ENCODE assay signal across 2 cellular contexts in the genomic region with DNA sequence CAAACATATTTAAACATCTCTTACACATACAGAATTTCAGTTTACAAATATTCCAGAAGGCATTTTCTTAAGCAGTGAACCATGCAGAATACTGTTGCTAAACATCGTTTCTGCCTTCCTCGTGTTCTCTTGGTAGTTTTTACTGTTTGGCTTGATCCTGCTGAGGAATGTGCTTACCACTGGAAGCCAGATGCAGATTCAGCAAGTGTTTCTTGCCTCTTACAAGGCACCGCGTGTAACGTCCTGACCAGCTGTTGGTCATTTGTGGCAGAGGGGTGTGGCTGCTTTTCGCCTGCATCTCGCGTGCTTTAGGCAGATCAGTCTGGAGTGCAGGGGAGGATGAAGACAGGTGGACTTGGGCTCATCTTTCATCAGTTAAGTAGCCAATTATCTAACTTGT.
TF ChIP-seq lines count a peak whose summit lies in the region.

No MANE protein-coding gene starts in this region.

TF ChIP-seq in HCT116, 20 proteins besides CTCF, POLR2A, EP300 and RAD21:
- no peak for TF ChIP-seq EGR1 (IDR thresholded peaks at IDR 0.05; ENCODE audit: low read depth)
- TF ChIP-seq, protein P1, sequence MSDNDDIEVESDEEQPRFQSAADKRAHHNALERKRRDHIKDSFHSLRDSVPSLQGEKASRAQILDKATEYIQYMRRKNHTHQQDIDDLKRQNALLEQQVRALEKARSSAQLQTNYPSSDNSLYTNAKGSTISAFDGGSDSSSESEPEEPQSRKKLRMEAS (IDR thresholded peaks at IDR 0.05), result no peak
- no peak for TF ChIP-seq FOSL1 (IDR thresholded peaks at IDR 0.05; ENCODE audit: low read depth)
- TF ChIP-seq TCF7L2 (IDR thresholded peaks at IDR 0.05; ENCODE audit: borderline replicate concordance, extremely low read depth, insufficient read depth, insufficient read length), result no peak
- no peak for TF ChIP-seq EZH2 (IDR thresholded peaks at IDR 0.05)
- TF ChIP-seq SP1 (IDR thresholded peaks at IDR 0.05; ENCODE audit: low read depth), result no peak
- TF ChIP-seq YY1 (IDR thresholded peaks at IDR 0.05; ENCODE audit: extremely low read depth, insufficient replicate concordance, low read depth, low read length), result no peak
- TF ChIP-seq, protein P2, sequence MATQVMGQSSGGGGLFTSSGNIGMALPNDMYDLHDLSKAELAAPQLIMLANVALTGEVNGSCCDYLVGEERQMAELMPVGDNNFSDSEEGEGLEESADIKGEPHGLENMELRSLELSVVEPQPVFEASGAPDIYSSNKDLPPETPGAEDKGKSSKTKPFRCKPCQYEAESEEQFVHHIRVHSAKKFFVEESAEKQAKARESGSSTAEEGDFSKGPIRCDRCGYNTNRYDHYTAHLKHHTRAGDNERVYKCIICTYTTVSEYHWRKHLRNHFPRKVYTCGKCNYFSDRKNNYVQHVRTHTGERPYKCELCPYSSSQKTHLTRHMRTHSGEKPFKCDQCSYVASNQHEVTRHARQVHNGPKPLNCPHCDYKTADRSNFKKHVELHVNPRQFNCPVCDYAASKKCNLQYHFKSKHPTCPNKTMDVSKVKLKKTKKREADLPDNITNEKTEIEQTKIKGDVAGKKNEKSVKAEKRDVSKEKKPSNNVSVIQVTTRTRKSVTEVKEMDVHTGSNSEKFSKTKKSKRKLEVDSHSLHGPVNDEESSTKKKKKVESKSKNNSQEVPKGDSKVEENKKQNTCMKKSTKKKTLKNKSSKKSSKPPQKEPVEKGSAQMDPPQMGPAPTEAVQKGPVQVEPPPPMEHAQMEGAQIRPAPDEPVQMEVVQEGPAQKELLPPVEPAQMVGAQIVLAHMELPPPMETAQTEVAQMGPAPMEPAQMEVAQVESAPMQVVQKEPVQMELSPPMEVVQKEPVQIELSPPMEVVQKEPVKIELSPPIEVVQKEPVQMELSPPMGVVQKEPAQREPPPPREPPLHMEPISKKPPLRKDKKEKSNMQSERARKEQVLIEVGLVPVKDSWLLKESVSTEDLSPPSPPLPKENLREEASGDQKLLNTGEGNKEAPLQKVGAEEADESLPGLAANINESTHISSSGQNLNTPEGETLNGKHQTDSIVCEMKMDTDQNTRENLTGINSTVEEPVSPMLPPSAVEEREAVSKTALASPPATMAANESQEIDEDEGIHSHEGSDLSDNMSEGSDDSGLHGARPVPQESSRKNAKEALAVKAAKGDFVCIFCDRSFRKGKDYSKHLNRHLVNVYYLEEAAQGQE (IDR thresholded peaks at IDR 0.05; ENCODE audit: low read depth), result no peak
- no peak for TF ChIP-seq ZFX (IDR thresholded peaks at IDR 0.05)
- no peak for TF ChIP-seq CBX3 (IDR thresholded peaks at IDR 0.05; ENCODE audit: low read depth)
- TF ChIP-seq, protein P3, sequence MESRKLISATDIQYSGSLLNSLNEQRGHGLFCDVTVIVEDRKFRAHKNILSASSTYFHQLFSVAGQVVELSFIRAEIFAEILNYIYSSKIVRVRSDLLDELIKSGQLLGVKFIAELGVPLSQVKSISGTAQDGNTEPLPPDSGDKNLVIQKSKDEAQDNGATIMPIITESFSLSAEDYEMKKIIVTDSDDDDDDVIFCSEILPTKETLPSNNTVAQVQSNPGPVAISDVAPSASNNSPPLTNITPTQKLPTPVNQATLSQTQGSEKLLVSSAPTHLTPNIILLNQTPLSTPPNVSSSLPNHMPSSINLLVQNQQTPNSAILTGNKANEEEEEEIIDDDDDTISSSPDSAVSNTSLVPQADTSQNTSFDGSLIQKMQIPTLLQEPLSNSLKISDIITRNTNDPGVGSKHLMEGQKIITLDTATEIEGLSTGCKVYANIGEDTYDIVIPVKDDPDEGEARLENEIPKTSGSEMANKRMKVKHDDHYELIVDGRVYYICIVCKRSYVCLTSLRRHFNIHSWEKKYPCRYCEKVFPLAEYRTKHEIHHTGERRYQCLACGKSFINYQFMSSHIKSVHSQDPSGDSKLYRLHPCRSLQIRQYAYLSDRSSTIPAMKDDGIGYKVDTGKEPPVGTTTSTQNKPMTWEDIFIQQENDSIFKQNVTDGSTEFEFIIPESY (IDR thresholded peaks at IDR 0.05; ENCODE audit: extremely low read depth, insufficient replicate concordance, low read length), result no peak
- no peak for TF ChIP-seq POLR2AphosphoS5 (IDR thresholded peaks at IDR 0.05; ENCODE audit: low read depth, low read length)
TF ChIP-seq in HCT116: peak in this region for 0.

TF ChIP-seq in GM12878, 131 proteins besides CTCF, POLR2A, EP300 and RAD21:
- no peak for TF ChIP-seq SIX5 (IDR thresholded peaks at IDR 0.05; ENCODE audit: low read depth, low read length, severe bottlenecking)
- TF ChIP-seq, protein P4, sequence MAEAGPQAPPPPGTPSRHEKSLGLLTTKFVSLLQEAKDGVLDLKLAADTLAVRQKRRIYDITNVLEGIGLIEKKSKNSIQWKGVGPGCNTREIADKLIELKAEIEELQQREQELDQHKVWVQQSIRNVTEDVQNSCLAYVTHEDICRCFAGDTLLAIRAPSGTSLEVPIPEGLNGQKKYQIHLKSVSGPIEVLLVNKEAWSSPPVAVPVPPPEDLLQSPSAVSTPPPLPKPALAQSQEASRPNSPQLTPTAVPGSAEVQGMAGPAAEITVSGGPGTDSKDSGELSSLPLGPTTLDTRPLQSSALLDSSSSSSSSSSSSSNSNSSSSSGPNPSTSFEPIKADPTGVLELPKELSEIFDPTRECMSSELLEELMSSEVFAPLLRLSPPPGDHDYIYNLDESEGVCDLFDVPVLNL (IDR thresholded peaks at IDR 0.05; ENCODE audit: low read depth, low read length), result no peak
- TF ChIP-seq, protein P5, sequence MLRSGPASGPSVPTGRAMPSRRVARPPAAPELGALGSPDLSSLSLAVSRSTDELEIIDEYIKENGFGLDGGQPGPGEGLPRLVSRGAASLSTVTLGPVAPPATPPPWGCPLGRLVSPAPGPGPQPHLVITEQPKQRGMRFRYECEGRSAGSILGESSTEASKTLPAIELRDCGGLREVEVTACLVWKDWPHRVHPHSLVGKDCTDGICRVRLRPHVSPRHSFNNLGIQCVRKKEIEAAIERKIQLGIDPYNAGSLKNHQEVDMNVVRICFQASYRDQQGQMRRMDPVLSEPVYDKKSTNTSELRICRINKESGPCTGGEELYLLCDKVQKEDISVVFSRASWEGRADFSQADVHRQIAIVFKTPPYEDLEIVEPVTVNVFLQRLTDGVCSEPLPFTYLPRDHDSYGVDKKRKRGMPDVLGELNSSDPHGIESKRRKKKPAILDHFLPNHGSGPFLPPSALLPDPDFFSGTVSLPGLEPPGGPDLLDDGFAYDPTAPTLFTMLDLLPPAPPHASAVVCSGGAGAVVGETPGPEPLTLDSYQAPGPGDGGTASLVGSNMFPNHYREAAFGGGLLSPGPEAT (IDR thresholded peaks at IDR 0.05; ENCODE audit: low read depth), result no peak
- no peak for TF ChIP-seq CHD4 (IDR thresholded peaks at IDR 0.05)
- no peak for TF ChIP-seq MTA2 (IDR thresholded peaks at IDR 0.05; ENCODE audit: low read depth)
- no peak for TF ChIP-seq ZBED1 (IDR thresholded peaks at IDR 0.05; ENCODE audit: borderline replicate concordance)
- TF ChIP-seq ETV6 (conservative IDR thresholded peaks at IDR 0.05 in 1 of 2, IDR thresholded peaks at IDR 0.05 in 1 of 2; ENCODE audit: borderline replicate concordance in 1 of 2, low read depth in 1 of 2), result no peak
- TF ChIP-seq, protein P6, sequence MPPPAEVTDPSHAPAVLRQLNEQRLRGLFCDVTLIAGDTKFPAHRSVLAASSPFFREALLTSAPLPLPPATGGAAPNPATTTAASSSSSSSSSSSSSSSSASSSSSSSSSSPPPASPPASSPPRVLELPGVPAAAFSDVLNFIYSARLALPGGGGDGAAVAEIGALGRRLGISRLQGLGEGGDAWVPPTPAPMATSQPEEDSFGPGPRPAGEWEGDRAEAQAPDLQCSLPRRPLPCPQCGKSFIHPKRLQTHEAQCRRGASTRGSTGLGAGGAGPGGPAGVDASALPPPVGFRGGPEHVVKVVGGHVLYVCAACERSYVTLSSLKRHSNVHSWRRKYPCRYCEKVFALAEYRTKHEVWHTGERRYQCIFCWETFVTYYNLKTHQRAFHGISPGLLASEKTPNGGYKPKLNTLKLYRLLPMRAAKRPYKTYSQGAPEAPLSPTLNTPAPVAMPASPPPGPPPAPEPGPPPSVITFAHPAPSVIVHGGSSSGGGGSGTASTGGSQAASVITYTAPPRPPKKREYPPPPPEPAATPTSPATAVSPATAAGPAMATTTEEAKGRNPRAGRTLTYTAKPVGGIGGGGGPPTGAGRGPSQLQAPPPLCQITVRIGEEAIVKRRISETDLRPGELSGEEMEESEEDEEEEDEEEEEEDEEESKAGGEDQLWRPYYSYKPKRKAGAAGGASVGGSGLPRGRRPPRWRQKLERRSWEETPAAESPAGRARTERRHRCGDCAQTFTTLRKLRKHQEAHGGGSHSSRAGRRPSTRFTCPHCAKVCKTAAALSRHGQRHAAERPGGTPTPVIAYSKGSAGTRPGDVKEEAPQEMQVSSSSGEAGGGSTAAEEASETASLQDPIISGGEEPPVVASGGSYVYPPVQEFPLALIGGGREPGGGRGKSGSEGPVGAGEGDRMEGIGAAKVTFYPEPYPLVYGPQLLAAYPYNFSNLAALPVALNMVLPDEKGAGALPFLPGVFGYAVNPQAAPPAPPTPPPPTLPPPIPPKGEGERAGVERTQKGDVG (CRISPR knock-in tag; IDR thresholded peaks at IDR 0.05), result no peak
- TF ChIP-seq DPF2 (IDR thresholded peaks at IDR 0.05), result no peak
- TF ChIP-seq CREM (IDR thresholded peaks at IDR 0.05; ENCODE audit: low read depth), result no peak
- TF ChIP-seq POLR2AphosphoS2 (IDR thresholded peaks at IDR 0.05; ENCODE audit: low read depth, low read length), result no peak
- no peak for TF ChIP-seq HDGF (IDR thresholded peaks at IDR 0.05)
- TF ChIP-seq, protein P7, sequence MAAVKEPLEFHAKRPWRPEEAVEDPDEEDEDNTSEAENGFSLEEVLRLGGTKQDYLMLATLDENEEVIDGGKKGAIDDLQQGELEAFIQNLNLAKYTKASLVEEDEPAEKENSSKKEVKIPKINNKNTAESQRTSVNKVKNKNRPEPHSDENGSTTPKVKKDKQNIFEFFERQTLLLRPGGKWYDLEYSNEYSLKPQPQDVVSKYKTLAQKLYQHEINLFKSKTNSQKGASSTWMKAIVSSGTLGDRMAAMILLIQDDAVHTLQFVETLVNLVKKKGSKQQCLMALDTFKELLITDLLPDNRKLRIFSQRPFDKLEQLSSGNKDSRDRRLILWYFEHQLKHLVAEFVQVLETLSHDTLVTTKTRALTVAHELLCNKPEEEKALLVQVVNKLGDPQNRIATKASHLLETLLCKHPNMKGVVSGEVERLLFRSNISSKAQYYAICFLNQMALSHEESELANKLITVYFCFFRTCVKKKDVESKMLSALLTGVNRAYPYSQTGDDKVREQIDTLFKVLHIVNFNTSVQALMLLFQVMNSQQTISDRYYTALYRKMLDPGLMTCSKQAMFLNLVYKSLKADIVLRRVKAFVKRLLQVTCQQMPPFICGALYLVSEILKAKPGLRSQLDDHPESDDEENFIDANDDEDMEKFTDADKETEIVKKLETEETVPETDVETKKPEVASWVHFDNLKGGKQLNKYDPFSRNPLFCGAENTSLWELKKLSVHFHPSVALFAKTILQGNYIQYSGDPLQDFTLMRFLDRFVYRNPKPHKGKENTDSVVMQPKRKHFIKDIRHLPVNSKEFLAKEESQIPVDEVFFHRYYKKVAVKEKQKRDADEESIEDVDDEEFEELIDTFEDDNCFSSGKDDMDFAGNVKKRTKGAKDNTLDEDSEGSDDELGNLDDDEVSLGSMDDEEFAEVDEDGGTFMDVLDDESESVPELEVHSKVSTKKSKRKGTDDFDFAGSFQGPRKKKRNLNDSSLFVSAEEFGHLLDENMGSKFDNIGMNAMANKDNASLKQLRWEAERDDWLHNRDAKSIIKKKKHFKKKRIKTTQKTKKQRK (IDR thresholded peaks at IDR 0.05; ENCODE audit: low read depth, low read length), result no peak
- no peak for TF ChIP-seq HDAC6 (IDR thresholded peaks at IDR 0.05; ENCODE audit: unreplicated experiment)
- TF ChIP-seq, protein P8, sequence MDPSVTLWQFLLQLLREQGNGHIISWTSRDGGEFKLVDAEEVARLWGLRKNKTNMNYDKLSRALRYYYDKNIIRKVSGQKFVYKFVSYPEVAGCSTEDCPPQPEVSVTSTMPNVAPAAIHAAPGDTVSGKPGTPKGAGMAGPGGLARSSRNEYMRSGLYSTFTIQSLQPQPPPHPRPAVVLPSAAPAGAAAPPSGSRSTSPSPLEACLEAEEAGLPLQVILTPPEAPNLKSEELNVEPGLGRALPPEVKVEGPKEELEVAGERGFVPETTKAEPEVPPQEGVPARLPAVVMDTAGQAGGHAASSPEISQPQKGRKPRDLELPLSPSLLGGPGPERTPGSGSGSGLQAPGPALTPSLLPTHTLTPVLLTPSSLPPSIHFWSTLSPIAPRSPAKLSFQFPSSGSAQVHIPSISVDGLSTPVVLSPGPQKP (IDR thresholded peaks at IDR 0.05; ENCODE audit: low read depth, low read length), result no peak
- TF ChIP-seq, protein P9, sequence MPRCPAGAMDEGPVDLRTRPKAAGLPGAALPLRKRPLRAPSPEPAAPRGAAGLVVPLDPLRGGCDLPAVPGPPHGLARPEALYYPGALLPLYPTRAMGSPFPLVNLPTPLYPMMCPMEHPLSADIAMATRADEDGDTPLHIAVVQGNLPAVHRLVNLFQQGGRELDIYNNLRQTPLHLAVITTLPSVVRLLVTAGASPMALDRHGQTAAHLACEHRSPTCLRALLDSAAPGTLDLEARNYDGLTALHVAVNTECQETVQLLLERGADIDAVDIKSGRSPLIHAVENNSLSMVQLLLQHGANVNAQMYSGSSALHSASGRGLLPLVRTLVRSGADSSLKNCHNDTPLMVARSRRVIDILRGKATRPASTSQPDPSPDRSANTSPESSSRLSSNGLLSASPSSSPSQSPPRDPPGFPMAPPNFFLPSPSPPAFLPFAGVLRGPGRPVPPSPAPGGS (IDR thresholded peaks at IDR 0.05; ENCODE audit: borderline replicate concordance, insufficient read depth, low read depth, low read length, poor library complexity, severe bottlenecking), result no peak
- no peak for TF ChIP-seq ESRRA (IDR thresholded peaks at IDR 0.05; ENCODE audit: low read length)
